Comparison of ENCODE assay signal across 8 cellular contexts in genomic region chr2:202871161-202872141, GRCh38. TPM values are rescaled to one million over a fixed set of nuclear protein-coding genes. Genes with fewer than 3 reads are reported as not detected.
A peak's percentile ranks its signal among the peaks of the same experiment; 100 is the strongest.
DNase-seq lines count a peak whose midpoint lies in the region; ATAC-seq and TF ChIP-seq lines count a peak whose summit lies in the region.

TSS of gene ICA1L (minus strand) at chr2:202871766. CDS start at chr2:202829009, 42,757 bp downstream.

- peak in 1 of 3 donors; percentile 44 for TF ChIP-seq POLR2A in body of pancreas (IDR thresholded peaks at IDR 0.05)

- H3K4me2 ChIP-seq in skeletal muscle satellite cell (ENCODE audit: low read length) = peak within 1 kb of the TSS; percentile 86

- 0 to 1% methylated on average over 40 to 105 of the region's 105 CpGs for WGBS in body of pancreas, 2 donors

- ATAC-seq in HG02798 (IDR thresholded peaks at IDR 0.05; ENCODE audit: poor library complexity, unreplicated experiment) (peak; percentile 82), body of pancreas (peak; percentile 80)

- H3K36me3 ChIP-seq in body of pancreas (replicated peaks in 1 of 2; ENCODE audit: insufficient read depth in 1 of 2, low read depth in 2 of 2) (no peaks in the 10 kb centered on the region), iPS-15b (ENCODE audit: control insufficient read depth, insufficient read depth, low read length) (no peaks in the 10 kb centered on the region), skeletal muscle satellite cell (ENCODE audit: insufficient read depth, low read length) (no peaks in the 10 kb centered on the region)

- H3K9me3 ChIP-seq in body of pancreas = no peaks in the 10 kb centered on the region
- no peaks in the 10 kb centered on the region for H3K9me3 ChIP-seq in iPS-15b (ENCODE audit: control insufficient read depth, insufficient read depth, low read length)
- H3K9me3 ChIP-seq in skeletal muscle satellite cell (replicated peaks; ENCODE audit: low read length) = no peaks in the 10 kb centered on the region

- H3K27me3 ChIP-seq in body of pancreas (no peaks in the 10 kb centered on the region), iPS-15b (ENCODE audit: control insufficient read depth, insufficient read depth, low read length) (no peaks in the 10 kb centered on the region), skeletal muscle satellite cell (ENCODE audit: control insufficient read depth, insufficient read depth, low read length) (no peaks in the 10 kb centered on the region)

- H3K27ac ChIP-seq in body of pancreas = peak within 1 kb of the TSS; percentile 50 to 90 (median 84)

- H3K9ac ChIP-seq in iPS-15b (ENCODE audit: low read depth, low read length) = peak within 1 kb of the TSS; percentile 38
- H3K9ac ChIP-seq in skeletal muscle satellite cell (ENCODE audit: low read depth, low read length) = peak within 1 kb of the TSS; percentile 83

- DNase-seq in NCI-H1436 (lab: John Stamatoyannopoulos, UW) (peak; percentile 60), NCI-H1436 treated with DMSO at 0.1 percent for 48 hours (lab: John Stamatoyannopoulos, UW) (no peak), NCI-H1694 (lab: John Stamatoyannopoulos, UW) (peak; percentile 33), UCSD-AML1 (lab: John Stamatoyannopoulos, UW; ENCODE audit: unreplicated experiment) (peak; percentile 75), body of pancreas (peak; percentile 62 to 76 (median 68))

- H3K4me3 ChIP-seq in body of pancreas (peak within 1 kb of the TSS; percentile 44 to 89), iPS-15b (ENCODE audit: low read depth, low read length) (peak within 1 kb of the TSS; percentile 65), skeletal muscle satellite cell (ENCODE audit: low read length) (peak within 1 kb of the TSS; percentile 80)

- peaks cover 4% of the 10 kb centered on the region for H3K4me1 ChIP-seq in body of pancreas
- H3K4me1 ChIP-seq in iPS-15b (ENCODE audit: control insufficient read depth, insufficient read depth, low read length) = no peaks in the 10 kb centered on the region
- H3K4me1 ChIP-seq in skeletal muscle satellite cell (ENCODE audit: control insufficient read depth, insufficient read depth, low read length) = peaks cover 3% of the 10 kb centered on the region

- intact Hi-C loops in body of pancreas (cut with DNase I) = no loop called here

- TF ChIP-seq CTCF in body of pancreas (IDR thresholded peaks at IDR 0.05) = peak in 1 of 7 experiments; percentile 9

RNA-seq across cellular contexts. Expression of gene ICA1L, which starts in this region (rescaled TPM):
- 10 to 100 TPM in 1 of 2 donors, 1 to 10 TPM in 1; 6.7 to 34.6 TPM for total RNA-seq in body of pancreas
- total RNA-seq in skeletal muscle satellite cell (2012; rRNA removed) = 2.8 and 5.0 TPM in 2 replicates
